Comparison of ENCODE assay signal across 8 cellular contexts in genomic region chr5:61331407-61332368, GRCh38. TPM values are rescaled to one million over a fixed set of nuclear protein-coding genes. Genes with fewer than 3 reads are reported as not detected.
A peak's percentile ranks its signal among the peaks of the same experiment; 100 is the strongest.
DNase-seq lines count a peak whose midpoint lies in the region; ATAC-seq and TF ChIP-seq lines count a peak whose summit lies in the region.

Gene ZSWIM6, plus strand, starts transcription at chr5:61332258. Its CDS starts 15 bp downstream, at chr5:61332273.

- intact Hi-C loops in activated T-helper 2 cell treated with anti-CD3 and anti-CD28 coated beads, Interferon-gamma antibody, Interleukin-2, Interleukin-4, amounts not matched to agents 10 μg/mL and 5 μg/mL and 100 μg/mL, durations not matched to agents 14 hours and 24 hours and 36 hours (cut with micrococcal nuclease) = loop anchor here (1.0 to 5.0 kb wide), 7 partner anchors 25 to 976 kb away; partner anchors contain the start of genes ERCC8, KIF2A, NDUFAF2 and SMIM15

- DNase-seq in DMS79 treated with DMSO at 0.1 percent for 48 hours (lab: John Stamatoyannopoulos, UW) = peak; percentile 81
- DNase-seq in Kasumi-1 (lab: John Stamatoyannopoulos, UW) = peak; percentile 97
- DNase-seq in RPMI7951 (ENCODE audit: low read depth) = peak; percentile 97
- DNase-seq in activated T-helper 2 cell treated with anti-CD3 and anti-CD28 coated beads, Interferon-gamma antibody, Interleukin-2, Interleukin-4, amounts not matched to agents 10 μg/mL and 5 μg/mL and 100 μg/mL, durations not matched to agents 14 hours and 24 hours and 36 hours (ENCODE audit: low spot score) = peak; percentile 96
- DNase-seq in fibroblast of mammary gland (ENCODE audit: low read depth) = peak; percentile 98
- DNase-seq in naive thymus-derived CD8-positive, alpha-beta T cell = peak; percentile 95 to 100 (median 99)
- DNase-seq in stimulated activated naive B cell treated with anti-CD40 and anti-IgM and Interleukin-4, amounts not matched to agents 10 μg/mL and 1 μg/mL and 100 μg/mL, for 72 hours = peak; percentile 94

- H3K36me3 Mint-ChIP-seq in activated T-helper 2 cell treated with anti-CD3 and anti-CD28 coated beads, Interferon-gamma antibody, Interleukin-2, Interleukin-4, amounts not matched to agents 10 μg/mL and 5 μg/mL and 100 μg/mL, durations not matched to agents 14 hours and 24 hours and 36 hours (ENCODE audit: low read depth) = peaks cover 28% of the 10 kb centered on the region
- peaks cover 0 to 6% (median 0%) of the 10 kb centered on the region in 3 donors for H3K36me3 Mint-ChIP-seq in naive thymus-derived CD8-positive, alpha-beta T cell
- peaks cover 14 to 19% of the 10 kb centered on the region in 2 donors for H3K36me3 Mint-ChIP-seq in stimulated activated naive B cell treated with anti-CD40 and anti-IgM and Interleukin-4, amounts not matched to agents 10 μg/mL and 1 μg/mL and 100 μg/mL, for 72 hours

- no peaks in the 10 kb centered on the region for H3K9me3 Mint-ChIP-seq in activated T-helper 2 cell treated with anti-CD3 and anti-CD28 coated beads, Interferon-gamma antibody, Interleukin-2, Interleukin-4, amounts not matched to agents 10 μg/mL and 5 μg/mL and 100 μg/mL, durations not matched to agents 14 hours and 24 hours and 36 hours
- H3K9me3 Mint-ChIP-seq in naive thymus-derived CD8-positive, alpha-beta T cell = no peaks in the 10 kb centered on the region
- H3K9me3 Mint-ChIP-seq in stimulated activated naive B cell treated with anti-CD40 and anti-IgM and Interleukin-4, amounts not matched to agents 10 μg/mL and 1 μg/mL and 100 μg/mL, for 72 hours = no peaks in the 10 kb centered on the region

- H3K27ac Mint-ChIP-seq in activated T-helper 2 cell treated with anti-CD3 and anti-CD28 coated beads, Interferon-gamma antibody, Interleukin-2, Interleukin-4, amounts not matched to agents 10 μg/mL and 5 μg/mL and 100 μg/mL, durations not matched to agents 14 hours and 24 hours and 36 hours = peak within 1 kb of the TSS; percentile 96
- H3K27ac Mint-ChIP-seq in naive thymus-derived CD8-positive, alpha-beta T cell = peak within 1 kb of the TSS; percentile 77 to 100 (median 97)
- peak within 1 kb of the TSS; percentile 100 for H3K27ac Mint-ChIP-seq in stimulated activated naive B cell treated with anti-CD40 and anti-IgM and Interleukin-4, amounts not matched to agents 10 μg/mL and 1 μg/mL and 100 μg/mL, for 72 hours

- H3K4me3 ChIP-seq in fibroblast of mammary gland (ENCODE audit: control insufficient read depth, low read depth, low read length) = peak within 1 kb of the TSS; percentile 76

- peaks cover 33% of the 10 kb centered on the region for H3K27me3 Mint-ChIP-seq in activated T-helper 2 cell treated with anti-CD3 and anti-CD28 coated beads, Interferon-gamma antibody, Interleukin-2, Interleukin-4, amounts not matched to agents 10 μg/mL and 5 μg/mL and 100 μg/mL, durations not matched to agents 14 hours and 24 hours and 36 hours (ENCODE audit: low read depth)
- peaks cover 7 to 26% (median 12%) of the 10 kb centered on the region in 5 donors for H3K27me3 Mint-ChIP-seq in naive thymus-derived CD8-positive, alpha-beta T cell
- H3K27me3 Mint-ChIP-seq in stimulated activated naive B cell treated with anti-CD40 and anti-IgM and Interleukin-4, amounts not matched to agents 10 μg/mL and 1 μg/mL and 100 μg/mL, for 72 hours = no peaks in the 10 kb centered on the region

- POLR2A ChIA-PET in naive thymus-derived CD8-positive, alpha-beta T cell (lab: Charles Lee) = interaction anchor here (0.6 to 2.2 kb wide), 16 partner anchors 11 to 1112 kb away, joined by 3 to 22 read pairs (median 4); partner anchors contain the start of genes ERCC8, NDUFAF2 and SMIM15

- ATAC-seq in GM21825 (IDR thresholded peaks at IDR 0.05; ENCODE audit: unreplicated experiment) = peak; percentile 79
- ATAC-seq in naive thymus-derived CD8-positive, alpha-beta T cell = peak; percentile 68 to 79
- peak; percentile 77 to 81 for ATAC-seq in stimulated activated naive B cell treated with anti-CD40 and anti-IgM and Interleukin-4, amounts not matched to agents 10 μg/mL and 1 μg/mL and 100 μg/mL, for 72 hours (replicated peaks)

- TF ChIP-seq CTCF in fibroblast of mammary gland (conservative IDR thresholded peaks at IDR 0.05; ENCODE audit: control insufficient read depth, insufficient read depth, low read depth, low read length) = no peak

- H3K4me3 Mint-ChIP-seq in activated T-helper 2 cell treated with anti-CD3 and anti-CD28 coated beads, Interferon-gamma antibody, Interleukin-2, Interleukin-4, amounts not matched to agents 10 μg/mL and 5 μg/mL and 100 μg/mL, durations not matched to agents 14 hours and 24 hours and 36 hours (ENCODE audit: low read depth) = peak within 1 kb of the TSS; percentile 95
- H3K4me3 Mint-ChIP-seq in naive thymus-derived CD8-positive, alpha-beta T cell = peak within 1 kb of the TSS; percentile 86 to 99 (median 94)
- peak within 1 kb of the TSS; percentile 92 to 98 for H3K4me3 Mint-ChIP-seq in stimulated activated naive B cell treated with anti-CD40 and anti-IgM and Interleukin-4, amounts not matched to agents 10 μg/mL and 1 μg/mL and 100 μg/mL, for 72 hours

- H3K4me1 Mint-ChIP-seq in activated T-helper 2 cell treated with anti-CD3 and anti-CD28 coated beads, Interferon-gamma antibody, Interleukin-2, Interleukin-4, amounts not matched to agents 10 μg/mL and 5 μg/mL and 100 μg/mL, durations not matched to agents 14 hours and 24 hours and 36 hours (ENCODE audit: low read depth) = peaks cover 49% of the 10 kb centered on the region
- peaks cover 33 to 53% (median 43%) of the 10 kb centered on the region in 4 donors for H3K4me1 Mint-ChIP-seq in naive thymus-derived CD8-positive, alpha-beta T cell
- peaks cover 41 to 48% of the 10 kb centered on the region in 2 donors for H3K4me1 Mint-ChIP-seq in stimulated activated naive B cell treated with anti-CD40 and anti-IgM and Interleukin-4, amounts not matched to agents 10 μg/mL and 1 μg/mL and 100 μg/mL, for 72 hours

RNA-seq across cellular contexts. Expression of gene ZSWIM6, which starts in this region (rescaled TPM):
- 4.4 and 5.0 TPM in 2 replicates for total RNA-seq in RPMI7951 (2014; rRNA removed; shearing (Covaris generic))
- 8.9 TPM in 2 replicates for total RNA-seq in activated T-helper 2 cell treated with anti-CD3 and anti-CD28 coated beads, Interferon-gamma antibody, Interleukin-2, Interleukin-4, amounts not matched to agents 10 μg/mL and 5 μg/mL and 100 μg/mL, durations not matched to agents 14 hours and 24 hours and 36 hours
- 10 to 100 TPM; 11.6 to 11.9 TPM for total RNA-seq in naive thymus-derived CD8-positive, alpha-beta T cell
- polyA plus RNA-seq in naive thymus-derived CD8-positive, alpha-beta T cell = under 1 TPM; 0.14 to 0.59 (median 0.53) TPM

Comparison
In these comparisons a context has a peak if more than half of its experiments do, and no peak if none do; other contexts are left out.
1. Peak in every context shown above with its lines: DNase-seq, ATAC-seq and H3K4me3 ChIP-seq.